ENCODE assay signal across 12 cellular contexts in genomic region chr1:51280321-51281096, GRCh38. TPM values are rescaled to one million over a fixed set of nuclear protein-coding genes. Genes with fewer than 3 reads are reported as not detected.
"Had no signal": no experiment of that assay in that cellular context is flagged by ENCODE, and none has a peak within 500 bp of the region (broad histone marks: within the 10 kb centered on the region; RNA-seq: fewer than 3 reads in every experiment).

No MANE protein-coding gene starts in this region.

- H3K36me3 ChIP-seq: thoracic aorta had no signal

- H3K27me3 ChIP-seq: stomach had no signal

- ATAC-seq: natural killer cell had no signal

- H3K9me3 ChIP-seq: stomach, thoracic aorta had no signal

- H3K4me3 ChIP-seq: coronary artery, stomach, thoracic aorta had no signal

- DNase-seq: activated naive CD4-positive, alpha-beta T cell treated with Interleukin-2 at 50 U/mL for 16 hours; central memory CD4-positive, alpha-beta T cell; effector CD8-positive, alpha-beta T cell; hypothalamus; natural killer cell; stimulated activated CD4-positive, alpha-beta T cell treated with anti-CD3 and anti-CD28 coated beads, Interleukin-4, amount 100 ng/mL, for 1 hour; stimulated activated CD8-positive, alpha-beta memory T cell treated with anti-CD3 and anti-CD28 coated beads, Interleukin-4, amount 100 ng/mL, for 48 hours; stomach had no signal

- H3K27ac ChIP-seq: coronary artery, stomach had no signal

RNA-seq across cellular contexts. Expression of gene TTC39A, which starts 49.9 kb away (rescaled TPM):
- total RNA-seq: activated T-helper 1 cell treated with anti-CD3 and anti-CD28 coated beads, Interleukin-12 subunit alpha, Interleukin-12 subunit beta, Interleukin-2, Interleukin-4 antibody, amounts not matched to agents 30 ng/mL and 10 ng/mL and 1 ng/mL, durations not matched to agents 14 hours and 24 hours and 36 hours; T-helper 2 cell treated with Interferon-gamma antibody and Interleukin-4, amounts not matched to agents 100 ng/mL and 5 ng/mL, for 36 hours had no signal
